13 cellular contexts compared by ENCODE assay signal in the genomic region with DNA sequence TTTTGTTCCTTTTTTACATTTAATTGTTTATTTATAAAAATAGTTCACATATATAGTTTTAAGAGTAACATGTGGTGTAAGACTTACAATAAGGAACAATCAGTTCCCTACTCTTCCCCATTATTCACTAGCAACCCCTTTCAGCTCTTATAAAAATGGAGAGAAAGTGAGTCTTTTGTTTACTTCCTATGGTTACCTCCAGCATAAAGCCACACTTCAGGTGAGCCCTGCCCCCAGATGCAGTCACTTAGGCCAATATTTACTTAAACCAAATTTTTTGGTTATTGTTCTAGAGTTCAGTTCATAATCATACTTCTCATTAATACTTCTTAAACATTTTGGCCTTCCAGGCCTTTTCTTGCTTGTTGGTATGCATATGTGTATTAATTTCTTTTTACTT. TPM values are rescaled to one million over a fixed set of nuclear protein-coding genes. Genes with fewer than 3 reads are reported as not detected.
DNase-seq lines count a peak whose midpoint lies in the region; ATAC-seq, FAIRE-seq and TF ChIP-seq lines count a peak whose summit lies in the region.
"Had no signal": no experiment of that assay in that cellular context is flagged by ENCODE, and none has a peak within 500 bp of the region (broad histone marks: within the 10 kb centered on the region; RNA-seq: fewer than 3 reads in every experiment).

No MANE protein-coding gene starts in this region.

- peak overlapping the region in 6 of 7 donors; percentile 49 to 91 (median 78) for H3K27ac Mint-ChIP-seq in CD4-positive, alpha-beta memory T cell
- peak overlapping the region; percentile 15 to 92 (median 25) for H3K27ac Mint-ChIP-seq in IgD-negative memory B cell
- H3K27ac Mint-ChIP-seq in neural progenitor cell = no peak overlapping the region
- H3K27ac Mint-ChIP-seq: activated CD8-positive, alpha-beta T cell treated with anti-CD3 and anti-CD28 coated beads for 36 hours; T-helper 2 cell treated with Interferon-gamma antibody and Interleukin-4, amounts not matched to agents 5 μg/mL and 100 μg/mL, for 36 hours had no signal

- H3K4me2 ChIP-seq in neural progenitor cell = no peak overlapping the region
- H3K4me2 ChIP-seq in SK-N-SH = no peak overlapping the region

- H3K9me2 ChIP-seq in SK-N-SH = no peaks in the 10 kb centered on the region

- TF ChIP-seq RAD21 in SK-N-SH (IDR thresholded peaks at IDR 0.05; ENCODE audit: low read length) = no peak

- CTCF ChIA-PET in CD4-positive, alpha-beta memory T cell (lab: Charles Lee; ENCODE audit: partially characterized antibody) = interaction anchor here (0.6 to 17.4 kb wide), 3 partner anchors 10 to 305 kb away, joined by 3 to 318 read pairs (median 4); partner anchors contain the start of gene UBE2R2
- CTCF ChIA-PET in SK-N-SH (lab: Yijun Ruan, JAX) = interaction anchor here (1.6 to 2.1 kb wide), 2 partner anchors 35 to 37 kb away, joined by 4 to 12 read pairs; no protein-coding TSS in a partner anchor

- POLR2A ChIA-PET in CD4-positive, alpha-beta memory T cell (lab: Charles Lee; ENCODE audit: partially characterized antibody) = interaction anchor here (1.7 kb wide), 1 partner anchor 37 kb away, joined by 5 read pairs; no protein-coding TSS in a partner anchor
- POLR2A ChIA-PET in SK-N-SH (lab: Yijun Ruan, JAX) = no interaction called here

- H2AFZ ChIP-seq in neural progenitor cell (replicated peaks) (no peak overlapping the region), SK-N-SH (ENCODE audit: low read depth) (no peak overlapping the region)
- H2AFZ ChIP-seq: GM23248 had no signal

- H3K36me3 Mint-ChIP-seq in CD4-positive, alpha-beta memory T cell = peaks cover 0 to 7% of the 10 kb centered on the region in 2 donors
- H3K36me3 Mint-ChIP-seq in IgD-negative memory B cell (peaks cover 1% of the 10 kb centered on the region), neural progenitor cell (peaks cover 11% of the 10 kb centered on the region)

- H3K4me3 ChIP-seq in CD4-positive, alpha-beta memory T cell (ENCODE audit: low read length in 2 of 2) = no peak overlapping the region
- H3K4me3 ChIP-seq in bronchial epithelial cell (ENCODE audit: low read depth, low read length) (no peak overlapping the region), neural progenitor cell (no peak overlapping the region), esophagus squamous epithelium (no peak overlapping the region), SK-N-SH (ENCODE audit: low read depth in 2 of 2, low read length in 1 of 2) (no peak overlapping the region)
- H3K4me3 ChIP-seq: GM23248 had no signal

- DNase-seq in CD4-positive, alpha-beta memory T cell = no peak
- peak; percentile 31 for DNase-seq in bronchial epithelial cell (ENCODE audit: low read depth)
- no peak for DNase-seq in neural progenitor cell (ENCODE audit: low spot score)
- DNase-seq in esophagus squamous epithelium (lab: John Stamatoyannopoulos, UW) = no peak
- no peak for DNase-seq in SK-N-SH
- DNase-seq: activated CD8-positive, alpha-beta T cell treated with anti-CD3 and anti-CD28 coated beads for 36 hours; NCI-H2107; substantia nigra had no signal

- intact Hi-C loops in CD4-positive, alpha-beta memory T cell (cut with micrococcal nuclease) = no loop called here
- intact Hi-C loops in esophagus squamous epithelium (cut with DNase I) = no loop called here

- H3K27me3 ChIP-seq in CD4-positive, alpha-beta memory T cell (ENCODE audit: insufficient read depth, low read length) = no peaks in the 10 kb centered on the region
- H3K27me3 ChIP-seq in bronchial epithelial cell (ENCODE audit: control insufficient read depth, insufficient read depth, low read length) (no peaks in the 10 kb centered on the region), neural progenitor cell (no peaks in the 10 kb centered on the region), esophagus squamous epithelium (no peaks in the 10 kb centered on the region), SK-N-SH (ENCODE audit: insufficient read depth) (no peaks in the 10 kb centered on the region)

- H3K9me3 Mint-ChIP-seq in CD4-positive, alpha-beta memory T cell = no peaks in the 10 kb centered on the region
- H3K9me3 Mint-ChIP-seq in IgD-negative memory B cell (no peaks in the 10 kb centered on the region), neural progenitor cell (no peaks in the 10 kb centered on the region)
- H3K9me3 Mint-ChIP-seq: activated CD8-positive, alpha-beta T cell treated with anti-CD3 and anti-CD28 coated beads for 36 hours; T-helper 2 cell treated with Interferon-gamma antibody and Interleukin-4, amounts not matched to agents 5 μg/mL and 100 μg/mL, for 36 hours had no signal

- H3K4me1 ChIP-seq in CD4-positive, alpha-beta memory T cell (ENCODE audit: insufficient read depth, low read length) = peaks cover 47% of the 10 kb centered on the region
- H3K4me1 ChIP-seq in neural progenitor cell = no peaks in the 10 kb centered on the region
- peaks cover 9 to 64% (median 15%) of the 10 kb centered on the region in 3 donors for H3K4me1 ChIP-seq in esophagus squamous epithelium
- H3K4me1 ChIP-seq in SK-N-SH (ENCODE audit: control insufficient read depth in 1 of 2, insufficient read depth in 2 of 2, low read depth in 1 of 2, low read length in 1 of 2) = peaks cover 4 to 7% of the 10 kb centered on the region in 2 experiments; a peak in 2 of 4 replicates

- TF ChIP-seq EP300 in SK-N-SH (IDR thresholded peaks at IDR 0.05; ENCODE audit: borderline replicate concordance in 1 of 2, low read depth in 1 of 2, low read length in 1 of 2) = no peak

- peaks cover 12% of the 10 kb centered on the region for H3F3A ChIP-seq in neural progenitor cell (ENCODE audit: low read depth)
- H3F3A ChIP-seq in SK-N-SH (replicated peaks; ENCODE audit: insufficient read depth) = peaks cover 32% of the 10 kb centered on the region

- no peak for ATAC-seq in HG02623 (IDR thresholded peaks at IDR 0.05; ENCODE audit: unreplicated experiment)
- ATAC-seq: activated CD8-positive, alpha-beta T cell treated with anti-CD3 and anti-CD28 coated beads for 36 hours had no signal

- H3K36me3 ChIP-seq in CD4-positive, alpha-beta memory T cell (ENCODE audit: insufficient read depth, low read length) = no peaks in the 10 kb centered on the region
- H3K36me3 ChIP-seq in bronchial epithelial cell (ENCODE audit: control insufficient read depth, insufficient read depth, low read length) = no peaks in the 10 kb centered on the region
- H3K36me3 ChIP-seq in neural progenitor cell = no peaks in the 10 kb centered on the region
- H3K36me3 ChIP-seq in esophagus squamous epithelium = peaks cover 0 to 6% (median 0%) of the 10 kb centered on the region in 3 donors
- H3K36me3 ChIP-seq in SK-N-SH (replicated peaks in 1 of 2; ENCODE audit: control insufficient read depth in 1 of 2, insufficient read depth in 2 of 2, low read length in 1 of 2) = peaks cover 0 to 6% of the 10 kb centered on the region in 2 experiments

- no peaks in the 10 kb centered on the region for H3K9me3 ChIP-seq in CD4-positive, alpha-beta memory T cell (ENCODE audit: control insufficient read depth in 1 of 2, low read length in 2 of 2)
- no peaks in the 10 kb centered on the region for H3K9me3 ChIP-seq in neural progenitor cell (ENCODE audit: low read depth)
- H3K9me3 ChIP-seq in esophagus squamous epithelium = no peaks in the 10 kb centered on the region
- no peaks in the 10 kb centered on the region for H3K9me3 ChIP-seq in SK-N-SH

- no peaks in the 10 kb centered on the region for H3K27me3 Mint-ChIP-seq in CD4-positive, alpha-beta memory T cell
- H3K27me3 Mint-ChIP-seq in IgD-negative memory B cell (no peaks in the 10 kb centered on the region), neural progenitor cell (ENCODE audit: insufficient read depth, low read depth) (no peaks in the 10 kb centered on the region)
- H3K27me3 Mint-ChIP-seq: activated CD8-positive, alpha-beta T cell treated with anti-CD3 and anti-CD28 coated beads for 36 hours had no signal

- H3K79me2 ChIP-seq in neural progenitor cell (ENCODE audit: low read depth) (peaks cover 100% of the 10 kb centered on the region), SK-N-SH (ENCODE audit: insufficient read depth) (peaks cover 100% of the 10 kb centered on the region)

- no peak for FAIRE-seq in bronchial epithelial cell (lab: Jason Lieb, UNC)
- FAIRE-seq: D721Med had no signal

- TF ChIP-seq CTCF in bronchial epithelial cell (IDR thresholded peaks at IDR 0.05; ENCODE audit: insufficient read depth, low read length, severe bottlenecking) (no peak), neural progenitor cell (IDR thresholded peaks at IDR 0.05) (no peak), esophagus squamous epithelium (IDR thresholded peaks at IDR 0.05) (no peak), SK-N-SH (IDR thresholded peaks at IDR 0.05) (no peak)

- H3K4me3 Mint-ChIP-seq in CD4-positive, alpha-beta memory T cell = peak overlapping the region in 1 of 8 donors; percentile 45
- H3K4me3 Mint-ChIP-seq in IgD-negative memory B cell (no peak overlapping the region), neural progenitor cell (no peak overlapping the region)
- H3K4me3 Mint-ChIP-seq: activated CD8-positive, alpha-beta T cell treated with anti-CD3 and anti-CD28 coated beads for 36 hours; T-helper 2 cell treated with Interferon-gamma antibody and Interleukin-4, amounts not matched to agents 5 μg/mL and 100 μg/mL, for 36 hours had no signal

- no peak for TF ChIP-seq POLR2A in esophagus squamous epithelium (IDR thresholded peaks at IDR 0.05)

- no peak overlapping the region for H3K9ac ChIP-seq in neural progenitor cell
- no peak overlapping the region for H3K9ac ChIP-seq in SK-N-SH
- H3K9ac ChIP-seq: GM23248 had no signal

- H4K20me1 ChIP-seq in neural progenitor cell (ENCODE audit: low read depth) (peaks cover 100% of the 10 kb centered on the region), SK-N-SH (ENCODE audit: insufficient read depth) (peaks cover 100% of the 10 kb centered on the region)

- H3K4me1 Mint-ChIP-seq in CD4-positive, alpha-beta memory T cell = peaks cover 27 to 64% (median 43%) of the 10 kb centered on the region in 4 donors
- H3K4me1 Mint-ChIP-seq in IgD-negative memory B cell = peaks cover 13 to 31% (median 31%) of the 10 kb centered on the region in 3 donors
- peaks cover 9% of the 10 kb centered on the region for H3K4me1 Mint-ChIP-seq in neural progenitor cell

- H3K27ac ChIP-seq in CD4-positive, alpha-beta memory T cell (ENCODE audit: low read depth, low read length) = no peak overlapping the region
- peak overlapping the region; percentile 21 for H3K27ac ChIP-seq in neural progenitor cell
- peak overlapping the region in 2 of 4 donors; percentile 12 to 40 for H3K27ac ChIP-seq in esophagus squamous epithelium
- H3K27ac ChIP-seq in SK-N-SH (ENCODE audit: low read depth in 2 of 2, low read length in 1 of 2) = peak overlapping the region in 1 of 2 experiments; percentile 35; a peak in 1 of 4 replicates

RNA-seq across cellular contexts. Expression of gene UBE2R2, which starts 33.7 kb away (rescaled TPM):
- 10 to 100 TPM; 31.0 to 31.4 TPM for total RNA-seq in CD4-positive, alpha-beta memory T cell
- polyA plus RNA-seq in CD4-positive, alpha-beta memory T cell = 10 to 100 TPM; 10.8 to 17.4 TPM
- polyA plus RNA-seq in IgD-negative memory B cell (22.6 TPM), SK-N-SH (2012; rRNA removed) (16.4 and 19.7 TPM in 2 replicates)
- total RNA-seq in bronchial epithelial cell (14.0 and 17.0 TPM in 2 replicates), neural progenitor cell (ENCODE audit: low replicate concordance) (53.6 and 68.3 TPM in 2 replicates), esophagus squamous epithelium (10 to 100 TPM; 14.3 to 19.1 (median 16.7) TPM)
- 28.0 and 32.2 TPM in 2 replicates for polyA plus RNA-seq in SK-N-SH (2012; cell fraction: cytosol; rRNA removed)
- polyA plus RNA-seq in SK-N-SH (2012; cell fraction: nucleus; rRNA removed) = 12.2 and 18.0 TPM in 2 replicates

RNA-seq across cellular contexts. Expression of gene PRSS3, which starts 55.3 kb away (rescaled TPM):
- not detected for total RNA-seq in CD4-positive, alpha-beta memory T cell
- not detected for polyA plus RNA-seq in CD4-positive, alpha-beta memory T cell
- polyA plus RNA-seq in IgD-negative memory B cell (not detected), SK-N-SH (2012; rRNA removed) (2.5 and 4.7 TPM in 2 replicates)
- total RNA-seq in bronchial epithelial cell (69.6 and 95.6 TPM in 2 replicates), neural progenitor cell (ENCODE audit: low replicate concordance) (not detected in 2 replicates), esophagus squamous epithelium (100 to 1,000 TPM in 1 of 4 donors, 10 to 100 TPM in 3; 39.5 to 204 (median 56.5) TPM)
- 3.6 and 5.6 TPM in 2 replicates for polyA plus RNA-seq in SK-N-SH (2012; cell fraction: cytosol; rRNA removed)
- polyA plus RNA-seq in SK-N-SH (2012; cell fraction: nucleus; rRNA removed) = 1.2 and 2.3 TPM in 2 replicates
- total RNA-seq: activated CD8-positive, alpha-beta T cell treated with anti-CD3 and anti-CD28 coated beads for 36 hours had no signal

Comparison
In these comparisons a context has a peak if more than half of its experiments do, and no peak if none do; other contexts are left out.
1. RNA of gene PRSS3, which starts 55.3 kb away (total RNA-seq): 69.6 to 95.6 TPM in bronchial epithelial cell and 39.5 to 204 TPM in esophagus squamous epithelium; not detected in CD4-positive, alpha-beta memory T cell and not detected in neural progenitor cell; every median in the first group is over 10 times any median in the second.